In the genomic region with DNA sequence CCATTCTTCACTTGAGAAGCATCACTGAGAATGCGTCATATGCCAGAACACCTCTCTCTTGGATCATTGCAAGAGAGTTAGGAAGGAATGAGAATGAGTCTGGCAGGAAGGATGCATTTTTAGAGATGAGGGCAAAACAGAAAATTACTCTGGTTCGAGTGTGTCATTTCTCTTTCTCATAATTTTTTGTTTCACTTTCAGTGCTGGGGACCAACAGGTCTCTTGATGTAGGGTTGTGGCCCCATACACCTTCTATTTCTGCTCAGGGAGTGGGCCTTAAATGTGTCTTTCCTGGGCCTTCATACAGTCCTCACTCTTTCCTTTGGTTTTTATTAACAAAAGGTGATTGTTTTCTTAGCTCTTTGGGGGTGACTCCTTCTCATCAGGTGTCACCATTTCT, we compare ENCODE assay signal across 10 cellular contexts.
DNase-seq lines count a peak whose midpoint lies in the region; ATAC-seq, FAIRE-seq and TF ChIP-seq lines count a peak whose summit lies in the region.
"Had no signal": no experiment of that assay in that cellular context is flagged by ENCODE, and none has a peak within 500 bp of the region (broad histone marks: within the 10 kb centered on the region; RNA-seq: fewer than 3 reads in every experiment).

No MANE protein-coding gene starts in this region.

- no peak overlapping the region for H3K27ac ChIP-seq in hepatocyte
- H3K27ac ChIP-seq in OCI-LY7 (ENCODE audit: low read depth, low read length, poor library complexity, severe bottlenecking): no peak overlapping the region

- H3K27ac Mint-ChIP-seq in activated naive CD8-positive, alpha-beta T cell treated with anti-CD3 and anti-CD28 coated beads, Interleukin-2, amount 50 U/mL, for 24 hours: peak overlapping the region; percentile 98
- no peak overlapping the region for H3K27ac Mint-ChIP-seq in Caco-2 (ENCODE audit: unreplicated experiment)

- no TSS peak for BruUV-seq in Caco-2 (replicated peaks; lab: Mats Ljungman, UMichigan)
- BruUV-seq in OCI-LY7 (replicated peaks; lab: Mats Ljungman, UMichigan): no TSS peak

- CTCF ChIA-PET in Caco-2 (lab: Charles Lee) (interaction anchor here (1.0 kb wide), 1 partner anchor 38 kb away, joined by 3 read pairs; no protein-coding TSS in a partner anchor), OCI-LY7 (lab: Charles Lee; ENCODE audit: unreplicated experiment) (no interaction called here)

- intact Hi-C loops in Caco-2 (cut with micrococcal nuclease; ENCODE audit: unreplicated experiment) (loop anchor here (10.0 kb wide), 1 partner anchor 854 kb away; no protein-coding TSS in a partner anchor), OCI-LY7 (cut with micrococcal nuclease; ENCODE audit: unreplicated experiment) (loop anchor here (10.0 kb wide), 1 partner anchor 724 kb away; no protein-coding TSS in a partner anchor)

- H3K4me1 Mint-ChIP-seq in activated naive CD8-positive, alpha-beta T cell treated with anti-CD3 and anti-CD28 coated beads, Interleukin-2, amount 50 U/mL, for 24 hours: peaks cover 48% of the 10 kb centered on the region
- H3K4me1 Mint-ChIP-seq in Caco-2 (ENCODE audit: low read depth, unreplicated experiment): no peaks in the 10 kb centered on the region

- H3K4me3 ChIP-seq in Caco-2 (ENCODE audit: low read depth, low read length) (no peak overlapping the region), hepatocyte (no peak overlapping the region), OCI-LY7 (ENCODE audit: low read depth, low read length, poor library complexity, severe bottlenecking) (no peak overlapping the region)

- peaks cover 13% of the 10 kb centered on the region for H3K36me3 Mint-ChIP-seq in activated naive CD8-positive, alpha-beta T cell treated with anti-CD3 and anti-CD28 coated beads, Interleukin-2, amount 50 U/mL, for 24 hours (ENCODE audit: low read depth)
- H3K36me3 Mint-ChIP-seq in Caco-2 (ENCODE audit: insufficient read depth, unreplicated experiment): peaks cover 31% of the 10 kb centered on the region

- peak; percentile 9 for DNase-seq in GM18507 (ENCODE audit: extremely low spot score, insufficient read length, low read depth)
- no peak for DNase-seq in activated naive CD8-positive, alpha-beta T cell treated with anti-CD3 and anti-CD28 coated beads, Interleukin-2, amount 50 U/mL, for 24 hours
- no peak for DNase-seq in iPS-NIHi11 (ENCODE audit: low spot score)
- no peak for DNase-seq in Caco-2
- no peak for DNase-seq in hepatocyte (ENCODE audit: low spot score)
- no peak for DNase-seq in OCI-LY7 (ENCODE audit: low spot score)
- DNase-seq: activated CD4-positive, CD25-positive, alpha-beta regulatory T cell treated with anti-CD3 and anti-CD28 coated beads, Interleukin-2, amount 50 U/mL, for 72 hours had no signal

- no peaks in the 10 kb centered on the region for H3K4me1 ChIP-seq in Caco-2
- no peaks in the 10 kb centered on the region for H3K4me1 ChIP-seq in hepatocyte (ENCODE audit: insufficient read depth)
- no peaks in the 10 kb centered on the region for H3K4me1 ChIP-seq in OCI-LY7 (ENCODE audit: insufficient read depth, low read length, poor library complexity, severe bottlenecking)

- H4K20me1 ChIP-seq in hepatocyte (ENCODE audit: insufficient read depth, poor library complexity, severe bottlenecking) (no peaks in the 10 kb centered on the region), OCI-LY7 (ENCODE audit: insufficient read depth, low read length) (no peaks in the 10 kb centered on the region)

- TF ChIP-seq CTCF in Caco-2 (IDR thresholded peaks at IDR 0.05; ENCODE audit: insufficient read depth in 1 of 2, low read depth in 1 of 2, low read length in 1 of 2, severe bottlenecking in 1 of 2, unreplicated experiment in 1 of 2) (no peak), hepatocyte (IDR thresholded peaks at IDR 0.05; ENCODE audit: poor library complexity) (no peak), OCI-LY7 (conservative IDR thresholded peaks at IDR 0.05; ENCODE audit: low read length) (no peak)

- H2AFZ ChIP-seq in hepatocyte (no peak overlapping the region), OCI-LY7 (ENCODE audit: low read length) (no peak overlapping the region)

- POLR2A ChIA-PET in Caco-2 (lab: Charles Lee) (no interaction called here), OCI-LY7 (lab: Charles Lee) (no interaction called here)

- peak; percentile 90 for FAIRE-seq in GM18507 (lab: Jason Lieb, UNC)
- FAIRE-seq: colon had no signal

- H3K4me2 ChIP-seq in hepatocyte (no peak overlapping the region), OCI-LY7 (ENCODE audit: low read length) (no peak overlapping the region)

- no peaks in the 10 kb centered on the region for H3K27me3 Mint-ChIP-seq in activated naive CD8-positive, alpha-beta T cell treated with anti-CD3 and anti-CD28 coated beads, Interleukin-2, amount 50 U/mL, for 24 hours
- no peaks in the 10 kb centered on the region for H3K27me3 Mint-ChIP-seq in Caco-2 (ENCODE audit: insufficient read depth, unreplicated experiment)

- H3K4me3 Mint-ChIP-seq in activated naive CD8-positive, alpha-beta T cell treated with anti-CD3 and anti-CD28 coated beads, Interleukin-2, amount 50 U/mL, for 24 hours: peak overlapping the region; percentile 53
- H3K4me3 Mint-ChIP-seq in Caco-2 (ENCODE audit: unreplicated experiment): no peak overlapping the region

- ATAC-seq in GM19463 (IDR thresholded peaks at IDR 0.05; ENCODE audit: unreplicated experiment): peak; percentile 84
- ATAC-seq in HG03103 (IDR thresholded peaks at IDR 0.05; ENCODE audit: low read depth, unreplicated experiment): peak; percentile 76
- peak; percentile 71 for ATAC-seq in activated naive CD8-positive, alpha-beta T cell treated with anti-CD3 and anti-CD28 coated beads, Interleukin-2, amount 50 U/mL, for 24 hours

- no peaks in the 10 kb centered on the region for H3K9me2 ChIP-seq in hepatocyte (replicated peaks; ENCODE audit: insufficient read depth)
- H3K9me2 ChIP-seq in OCI-LY7 (ENCODE audit: insufficient read depth, low read length): no peaks in the 10 kb centered on the region

- H3K79me2 ChIP-seq in hepatocyte (no peaks in the 10 kb centered on the region), OCI-LY7 (ENCODE audit: insufficient read depth, low read depth, low read length) (no peaks in the 10 kb centered on the region)

- peaks cover 3% of the 10 kb centered on the region for H3K9me3 Mint-ChIP-seq in activated naive CD8-positive, alpha-beta T cell treated with anti-CD3 and anti-CD28 coated beads, Interleukin-2, amount 50 U/mL, for 24 hours
- no peaks in the 10 kb centered on the region for H3K9me3 Mint-ChIP-seq in Caco-2 (ENCODE audit: unreplicated experiment)

- H3K9me3 ChIP-seq in Caco-2 (no peaks in the 10 kb centered on the region), hepatocyte (ENCODE audit: low read depth) (no peaks in the 10 kb centered on the region), OCI-LY7 (ENCODE audit: low read length) (no peaks in the 10 kb centered on the region)

- 97% methylated on average over 2 of the region's 2 CpGs for WGBS in hepatocyte (ENCODE audit: low lambda C conversion rate, missing lambda C conversion rate)

- H3K27me3 ChIP-seq in Caco-2 (replicated peaks; ENCODE audit: control insufficient read depth, insufficient read depth, low read length) (no peaks in the 10 kb centered on the region), hepatocyte (no peaks in the 10 kb centered on the region)

- H3K36me3 ChIP-seq in Caco-2 (ENCODE audit: control insufficient read depth, insufficient read depth, low read length): no peaks in the 10 kb centered on the region
- H3K36me3 ChIP-seq in hepatocyte (replicated peaks; ENCODE audit: insufficient read depth, low read depth): no peaks in the 10 kb centered on the region
- no peaks in the 10 kb centered on the region for H3K36me3 ChIP-seq in OCI-LY7 (ENCODE audit: insufficient read depth, low read length)
